In the genomic region with DNA sequence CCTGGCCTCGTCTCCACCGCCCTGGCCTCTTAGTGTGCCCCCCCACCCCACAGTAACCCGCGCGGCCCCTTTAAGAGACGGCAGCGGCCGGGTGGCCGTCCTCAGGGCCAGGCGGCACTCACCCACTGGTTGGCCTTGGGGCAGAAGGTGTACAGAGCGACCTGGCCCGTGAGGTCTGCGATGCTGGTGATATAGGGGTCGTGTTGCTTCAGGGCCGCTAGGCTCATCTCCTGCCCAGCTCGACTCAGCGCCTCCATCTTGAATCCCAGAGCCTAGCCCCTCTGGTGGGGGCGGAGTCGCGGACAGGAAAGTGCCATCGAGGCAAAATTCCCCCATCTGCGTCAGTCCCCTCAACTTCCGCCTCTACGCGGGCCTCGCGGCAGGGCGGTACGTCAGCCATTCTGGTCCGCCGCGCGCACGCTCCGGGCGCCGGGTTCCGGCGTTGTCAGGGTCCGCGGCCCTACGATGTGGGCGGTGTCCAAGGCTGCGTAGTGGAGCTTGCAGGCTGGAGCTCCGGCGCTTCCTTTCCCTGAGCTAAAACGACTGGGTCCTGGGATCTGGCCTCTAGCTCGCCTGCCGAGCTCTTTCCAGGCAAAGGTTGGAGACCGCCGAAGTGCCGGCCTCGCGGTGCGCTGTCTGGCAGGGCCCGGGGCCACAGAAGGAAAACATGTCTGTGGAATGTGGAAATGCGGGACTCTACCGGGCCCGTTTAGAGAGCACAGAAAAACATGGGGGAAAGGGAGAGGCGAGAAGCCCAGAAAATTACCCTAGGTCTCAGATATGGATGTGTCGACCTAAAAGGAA, we compare ENCODE assay signal across 1 cellular context.
A peak's percentile ranks its signal among the peaks of the same experiment; 100 is the strongest.
TF ChIP-seq lines count a peak whose summit lies in the region.

A gene (minus strand): TSS at position 283 of the 804 bp plus-strand sequence. CDS start 26 bp downstream, at position 257.

TF ChIP-seq in HepG2, 621 proteins besides CTCF, POLR2A, EP300 and RAD21 (continued from another document and continues in another):
- TF ChIP-seq, protein P1, sequence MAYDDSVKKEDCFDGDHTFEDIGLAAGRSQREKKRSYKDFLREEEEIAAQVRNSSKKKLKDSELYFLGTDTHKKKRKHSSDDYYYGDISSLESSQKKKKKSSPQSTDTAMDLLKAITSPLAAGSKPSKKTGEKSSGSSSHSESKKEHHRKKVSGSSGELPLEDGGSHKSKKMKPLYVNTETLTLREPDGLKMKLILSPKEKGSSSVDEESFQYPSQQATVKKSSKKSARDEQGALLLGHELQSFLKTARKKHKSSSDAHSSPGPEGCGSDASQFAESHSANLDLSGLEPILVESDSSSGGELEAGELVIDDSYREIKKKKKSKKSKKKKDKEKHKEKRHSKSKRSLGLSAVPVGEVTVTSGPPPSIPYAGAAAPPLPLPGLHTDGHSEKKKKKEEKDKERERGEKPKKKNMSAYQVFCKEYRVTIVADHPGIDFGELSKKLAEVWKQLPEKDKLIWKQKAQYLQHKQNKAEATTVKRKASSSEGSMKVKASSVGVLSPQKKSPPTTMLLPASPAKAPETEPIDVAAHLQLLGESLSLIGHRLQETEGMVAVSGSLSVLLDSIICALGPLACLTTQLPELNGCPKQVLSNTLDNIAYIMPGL (CRISPR knock-in tag; IDR thresholded peaks at IDR 0.05; ENCODE audit: borderline replicate concordance in 1 of 2, low read depth in 1 of 2): peak; percentile 95 to 99
- TF ChIP-seq, protein P2, sequence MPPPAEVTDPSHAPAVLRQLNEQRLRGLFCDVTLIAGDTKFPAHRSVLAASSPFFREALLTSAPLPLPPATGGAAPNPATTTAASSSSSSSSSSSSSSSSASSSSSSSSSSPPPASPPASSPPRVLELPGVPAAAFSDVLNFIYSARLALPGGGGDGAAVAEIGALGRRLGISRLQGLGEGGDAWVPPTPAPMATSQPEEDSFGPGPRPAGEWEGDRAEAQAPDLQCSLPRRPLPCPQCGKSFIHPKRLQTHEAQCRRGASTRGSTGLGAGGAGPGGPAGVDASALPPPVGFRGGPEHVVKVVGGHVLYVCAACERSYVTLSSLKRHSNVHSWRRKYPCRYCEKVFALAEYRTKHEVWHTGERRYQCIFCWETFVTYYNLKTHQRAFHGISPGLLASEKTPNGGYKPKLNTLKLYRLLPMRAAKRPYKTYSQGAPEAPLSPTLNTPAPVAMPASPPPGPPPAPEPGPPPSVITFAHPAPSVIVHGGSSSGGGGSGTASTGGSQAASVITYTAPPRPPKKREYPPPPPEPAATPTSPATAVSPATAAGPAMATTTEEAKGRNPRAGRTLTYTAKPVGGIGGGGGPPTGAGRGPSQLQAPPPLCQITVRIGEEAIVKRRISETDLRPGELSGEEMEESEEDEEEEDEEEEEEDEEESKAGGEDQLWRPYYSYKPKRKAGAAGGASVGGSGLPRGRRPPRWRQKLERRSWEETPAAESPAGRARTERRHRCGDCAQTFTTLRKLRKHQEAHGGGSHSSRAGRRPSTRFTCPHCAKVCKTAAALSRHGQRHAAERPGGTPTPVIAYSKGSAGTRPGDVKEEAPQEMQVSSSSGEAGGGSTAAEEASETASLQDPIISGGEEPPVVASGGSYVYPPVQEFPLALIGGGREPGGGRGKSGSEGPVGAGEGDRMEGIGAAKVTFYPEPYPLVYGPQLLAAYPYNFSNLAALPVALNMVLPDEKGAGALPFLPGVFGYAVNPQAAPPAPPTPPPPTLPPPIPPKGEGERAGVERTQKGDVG (CRISPR knock-in tag; IDR thresholded peaks at IDR 0.05; ENCODE audit: borderline replicate concordance): peak; percentile 58; the same call in 1 of the 2 replicates
- TF ChIP-seq KAT2B (IDR thresholded peaks at IDR 0.05; ENCODE audit: borderline replicate concordance, low read depth, low read length) (no peak), ZNF468 (CRISPR knock-in tag; IDR thresholded peaks at IDR 0.05) (peak; percentile 92), ZSCAN31 (CRISPR knock-in tag; IDR thresholded peaks at IDR 0.05; ENCODE audit: low read depth) (peak; percentile 99), SIX1 (CRISPR knock-in tag; IDR thresholded peaks at IDR 0.05; ENCODE audit: borderline replicate concordance) (peak; percentile 51; the same call in 1 of the 2 replicates), CREM (IDR thresholded peaks at IDR 0.05) (peak; percentile 91), CREM (CRISPR knock-in tag; IDR thresholded peaks at IDR 0.05) (peak; percentile 71), ZNF549 (CRISPR knock-in tag; IDR thresholded peaks at IDR 0.05) (peak; percentile 75; the same call in 1 of the 2 replicates), MED13 (CRISPR knock-in tag; IDR thresholded peaks at IDR 0.05) (peak; percentile 80; the same call in 1 of the 2 replicates), MBNL3 (CRISPR knock-in tag; conservative IDR thresholded peaks at IDR 0.05) (no peak), ZNF660 (CRISPR knock-in tag; IDR thresholded peaks at IDR 0.05; ENCODE audit: borderline replicate concordance, low read depth) (0 out of 2 replicates have a peak, but pooled peaks have one; percentile 70), ZNF34 (CRISPR knock-in tag; IDR thresholded peaks at IDR 0.05; ENCODE audit: borderline replicate concordance) (0 out of 2 replicates have a peak, but pooled peaks have one; percentile 87), AGO1 (IDR thresholded peaks at IDR 0.05; ENCODE audit: low read depth, low read length, poor library complexity, severe bottlenecking) (no peak), ZNF3 (CRISPR knock-in tag; IDR thresholded peaks at IDR 0.05) (peak; percentile 60; the same call in 1 of the 2 replicates), ZC3H4 (CRISPR knock-in tag; IDR thresholded peaks at IDR 0.05; ENCODE audit: borderline replicate concordance) (no peak; the same call in 1 of the 2 replicates), CC2D1A (CRISPR knock-in tag; IDR thresholded peaks at IDR 0.05) (peak; percentile 72; the same call in 1 of the 2 replicates), KLF15 (CRISPR knock-in tag; IDR thresholded peaks at IDR 0.05; ENCODE audit: borderline replicate concordance) (peak; percentile 96; the same call in 1 of the 2 replicates), GLI4 (CRISPR knock-in tag; IDR thresholded peaks at IDR 0.05; ENCODE audit: borderline replicate concordance) (peak; percentile 93; the same call in 1 of the 2 replicates), SCMH1 (CRISPR knock-in tag; IDR thresholded peaks at IDR 0.05; ENCODE audit: borderline replicate concordance) (no peak), HNRNPLL (IDR thresholded peaks at IDR 0.05; ENCODE audit: low read depth, low read length, poor library complexity, severe bottlenecking) (peak; percentile 95), ZEB1 (IDR thresholded peaks at IDR 0.05; ENCODE audit: insufficient replicate concordance, low read depth) (no peak), BORCS8-MEF2B (CRISPR knock-in tag; IDR thresholded peaks at IDR 0.05) (peak; percentile 98), ATF7 (IDR thresholded peaks at IDR 0.05) (peak; percentile 8; the same call in 1 of the 2 replicates), ATF7 (CRISPR knock-in tag; IDR thresholded peaks at IDR 0.05) (peak; percentile 67; the same call in 1 of the 2 replicates), ZNF552 (CRISPR knock-in tag; IDR thresholded peaks at IDR 0.05; ENCODE audit: borderline replicate concordance) (peak; percentile 96; the same call in 1 of the 2 replicates), ZNF850 (CRISPR knock-in tag; conservative IDR thresholded peaks at IDR 0.05) (no peak), TAF1 (CRISPR knock-in tag; IDR thresholded peaks at IDR 0.05) (peak; percentile 98), MXD4 (CRISPR knock-in tag; IDR thresholded peaks at IDR 0.05) (peak; percentile 73), ZNF331 (CRISPR knock-in tag; IDR thresholded peaks at IDR 0.05) (peak; percentile 97), ZNF773 (CRISPR knock-in tag; IDR thresholded peaks at IDR 0.05; ENCODE audit: borderline replicate concordance) (no peak), SPEN (CRISPR knock-in tag; IDR thresholded peaks at IDR 0.05; ENCODE audit: low read depth) (peak; percentile 98)
- TF ChIP-seq, protein P3, sequence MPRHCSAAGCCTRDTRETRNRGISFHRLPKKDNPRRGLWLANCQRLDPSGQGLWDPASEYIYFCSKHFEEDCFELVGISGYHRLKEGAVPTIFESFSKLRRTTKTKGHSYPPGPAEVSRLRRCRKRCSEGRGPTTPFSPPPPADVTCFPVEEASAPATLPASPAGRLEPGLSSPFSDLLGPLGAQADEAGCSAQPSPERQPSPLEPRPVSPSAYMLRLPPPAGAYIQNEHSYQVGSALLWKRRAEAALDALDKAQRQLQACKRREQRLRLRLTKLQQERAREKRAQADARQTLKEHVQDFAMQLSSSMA (CRISPR knock-in tag; IDR thresholded peaks at IDR 0.05): peak; percentile 96; the same call in 1 of the 2 replicates
- TF ChIP-seq, protein P4, sequence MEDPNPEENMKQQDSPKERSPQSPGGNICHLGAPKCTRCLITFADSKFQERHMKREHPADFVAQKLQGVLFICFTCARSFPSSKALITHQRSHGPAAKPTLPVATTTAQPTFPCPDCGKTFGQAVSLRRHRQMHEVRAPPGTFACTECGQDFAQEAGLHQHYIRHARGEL (CRISPR knock-in tag; IDR thresholded peaks at IDR 0.05): peak; percentile 93
- TF ChIP-seq, protein P5, sequence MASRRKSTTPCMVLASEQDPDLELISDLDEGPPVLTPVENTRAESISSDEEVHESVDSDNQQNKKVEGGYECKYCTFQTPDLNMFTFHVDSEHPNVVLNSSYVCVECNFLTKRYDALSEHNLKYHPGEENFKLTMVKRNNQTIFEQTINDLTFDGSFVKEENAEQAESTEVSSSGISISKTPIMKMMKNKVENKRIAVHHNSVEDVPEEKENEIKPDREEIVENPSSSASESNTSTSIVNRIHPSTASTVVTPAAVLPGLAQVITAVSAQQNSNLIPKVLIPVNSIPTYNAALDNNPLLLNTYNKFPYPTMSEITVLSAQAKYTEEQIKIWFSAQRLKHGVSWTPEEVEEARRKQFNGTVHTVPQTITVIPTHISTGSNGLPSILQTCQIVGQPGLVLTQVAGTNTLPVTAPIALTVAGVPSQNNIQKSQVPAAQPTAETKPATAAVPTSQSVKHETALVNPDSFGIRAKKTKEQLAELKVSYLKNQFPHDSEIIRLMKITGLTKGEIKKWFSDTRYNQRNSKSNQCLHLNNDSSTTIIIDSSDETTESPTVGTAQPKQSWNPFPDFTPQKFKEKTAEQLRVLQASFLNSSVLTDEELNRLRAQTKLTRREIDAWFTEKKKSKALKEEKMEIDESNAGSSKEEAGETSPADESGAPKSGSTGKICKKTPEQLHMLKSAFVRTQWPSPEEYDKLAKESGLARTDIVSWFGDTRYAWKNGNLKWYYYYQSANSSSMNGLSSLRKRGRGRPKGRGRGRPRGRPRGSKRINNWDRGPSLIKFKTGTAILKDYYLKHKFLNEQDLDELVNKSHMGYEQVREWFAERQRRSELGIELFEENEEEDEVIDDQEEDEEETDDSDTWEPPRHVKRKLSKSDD (CRISPR knock-in tag; IDR thresholded peaks at IDR 0.05; ENCODE audit: low read depth): peak; percentile 96
- TF ChIP-seq, protein P6, sequence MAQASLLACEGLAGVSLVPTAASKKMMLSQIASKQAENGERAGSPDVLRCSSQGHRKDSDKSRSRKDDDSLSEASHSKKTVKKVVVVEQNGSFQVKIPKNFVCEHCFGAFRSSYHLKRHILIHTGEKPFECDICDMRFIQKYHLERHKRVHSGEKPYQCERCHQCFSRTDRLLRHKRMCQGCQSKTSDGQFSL (CRISPR knock-in tag; IDR thresholded peaks at IDR 0.05): peak; percentile 99
- TF ChIP-seq, protein P7, sequence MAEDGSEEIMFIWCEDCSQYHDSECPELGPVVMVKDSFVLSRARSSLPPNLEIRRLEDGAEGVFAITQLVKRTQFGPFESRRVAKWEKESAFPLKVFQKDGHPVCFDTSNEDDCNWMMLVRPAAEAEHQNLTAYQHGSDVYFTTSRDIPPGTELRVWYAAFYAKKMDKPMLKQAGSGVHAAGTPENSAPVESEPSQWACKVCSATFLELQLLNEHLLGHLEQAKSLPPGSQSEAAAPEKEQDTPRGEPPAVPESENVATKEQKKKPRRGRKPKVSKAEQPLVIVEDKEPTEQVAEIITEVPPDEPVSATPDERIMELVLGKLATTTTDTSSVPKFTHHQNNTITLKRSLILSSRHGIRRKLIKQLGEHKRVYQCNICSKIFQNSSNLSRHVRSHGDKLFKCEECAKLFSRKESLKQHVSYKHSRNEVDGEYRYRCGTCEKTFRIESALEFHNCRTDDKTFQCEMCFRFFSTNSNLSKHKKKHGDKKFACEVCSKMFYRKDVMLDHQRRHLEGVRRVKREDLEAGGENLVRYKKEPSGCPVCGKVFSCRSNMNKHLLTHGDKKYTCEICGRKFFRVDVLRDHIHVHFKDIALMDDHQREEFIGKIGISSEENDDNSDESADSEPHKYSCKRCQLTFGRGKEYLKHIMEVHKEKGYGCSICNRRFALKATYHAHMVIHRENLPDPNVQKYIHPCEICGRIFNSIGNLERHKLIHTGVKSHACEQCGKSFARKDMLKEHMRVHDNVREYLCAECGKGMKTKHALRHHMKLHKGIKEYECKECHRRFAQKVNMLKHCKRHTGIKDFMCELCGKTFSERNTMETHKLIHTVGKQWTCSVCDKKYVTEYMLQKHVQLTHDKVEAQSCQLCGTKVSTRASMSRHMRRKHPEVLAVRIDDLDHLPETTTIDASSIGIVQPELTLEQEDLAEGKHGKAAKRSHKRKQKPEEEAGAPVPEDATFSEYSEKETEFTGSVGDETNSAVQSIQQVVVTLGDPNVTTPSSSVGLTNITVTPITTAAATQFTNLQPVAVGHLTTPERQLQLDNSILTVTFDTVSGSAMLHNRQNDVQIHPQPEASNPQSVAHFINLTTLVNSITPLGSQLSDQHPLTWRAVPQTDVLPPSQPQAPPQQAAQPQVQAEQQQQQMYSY (CRISPR knock-in tag; IDR thresholded peaks at IDR 0.05): 0 out of 2 replicates have a peak, but pooled peaks have one; percentile 61
- TF ChIP-seq, protein P8, sequence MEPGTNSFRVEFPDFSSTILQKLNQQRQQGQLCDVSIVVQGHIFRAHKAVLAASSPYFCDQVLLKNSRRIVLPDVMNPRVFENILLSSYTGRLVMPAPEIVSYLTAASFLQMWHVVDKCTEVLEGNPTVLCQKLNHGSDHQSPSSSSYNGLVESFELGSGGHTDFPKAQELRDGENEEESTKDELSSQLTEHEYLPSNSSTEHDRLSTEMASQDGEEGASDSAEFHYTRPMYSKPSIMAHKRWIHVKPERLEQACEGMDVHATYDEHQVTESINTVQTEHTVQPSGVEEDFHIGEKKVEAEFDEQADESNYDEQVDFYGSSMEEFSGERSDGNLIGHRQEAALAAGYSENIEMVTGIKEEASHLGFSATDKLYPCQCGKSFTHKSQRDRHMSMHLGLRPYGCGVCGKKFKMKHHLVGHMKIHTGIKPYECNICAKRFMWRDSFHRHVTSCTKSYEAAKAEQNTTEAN (CRISPR knock-in tag; conservative IDR thresholded peaks at IDR 0.05): peak; percentile 66; the same call in 1 of the 2 replicates
- TF ChIP-seq, protein P9, sequence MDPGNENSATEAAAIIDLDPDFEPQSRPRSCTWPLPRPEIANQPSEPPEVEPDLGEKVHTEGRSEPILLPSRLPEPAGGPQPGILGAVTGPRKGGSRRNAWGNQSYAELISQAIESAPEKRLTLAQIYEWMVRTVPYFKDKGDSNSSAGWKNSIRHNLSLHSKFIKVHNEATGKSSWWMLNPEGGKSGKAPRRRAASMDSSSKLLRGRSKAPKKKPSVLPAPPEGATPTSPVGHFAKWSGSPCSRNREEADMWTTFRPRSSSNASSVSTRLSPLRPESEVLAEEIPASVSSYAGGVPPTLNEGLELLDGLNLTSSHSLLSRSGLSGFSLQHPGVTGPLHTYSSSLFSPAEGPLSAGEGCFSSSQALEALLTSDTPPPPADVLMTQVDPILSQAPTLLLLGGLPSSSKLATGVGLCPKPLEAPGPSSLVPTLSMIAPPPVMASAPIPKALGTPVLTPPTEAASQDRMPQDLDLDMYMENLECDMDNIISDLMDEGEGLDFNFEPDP (CRISPR knock-in tag; conservative IDR thresholded peaks at IDR 0.05): no peak
